Comparison of ENCODE assay signal across 8 cellular contexts in genomic region chr7:95687759-95688343, GRCh38.
DNase-seq lines count a peak whose midpoint lies in the region; ATAC-seq and TF ChIP-seq lines count a peak whose summit lies in the region.

No MANE protein-coding gene starts in this region.

- H3K4me3 Mint-ChIP-seq in endothelial cell (ENCODE audit: unreplicated experiment) (no peak overlapping the region), neural progenitor cell (no peak overlapping the region)

- DNase-seq in D341Med (ENCODE audit: low spot score): peak; percentile 37
- DNase-seq in HFF-Myc (ENCODE audit: extremely low read depth, low read depth): no peak
- DNase-seq in NOMO-1 treated with dmso at 0.1 percent for 144 hours (lab: John Stamatoyannopoulos, UW; ENCODE audit: unreplicated experiment): peak; percentile 15
- peak; percentile 40 for DNase-seq in endothelial cell (ENCODE audit: low spot score)
- peak; percentile 57 for DNase-seq in neural progenitor cell (ENCODE audit: low spot score)
- DNase-seq in activated CD4-positive, CD25-positive, alpha-beta regulatory T cell treated with anti-CD3 and anti-CD28 coated beads, Interleukin-2, amount 50 U/mL, for 72 hours: no peak
- DNase-seq in activated CD4-positive, alpha-beta T cell treated with anti-CD3 and anti-CD28 coated beads for 48 hours: no peak

- no peak overlapping the region for H3K9ac ChIP-seq in neural progenitor cell

- peak overlapping the region; percentile 90 for H2AFZ ChIP-seq in neural progenitor cell (replicated peaks)

- H3K4me1 Mint-ChIP-seq in endothelial cell (ENCODE audit: unreplicated experiment) (peaks cover 6% of the 10 kb centered on the region), neural progenitor cell (peaks cover 16% of the 10 kb centered on the region)

- no peaks in the 10 kb centered on the region for H3K79me2 ChIP-seq in neural progenitor cell (ENCODE audit: low read depth)

- H3K36me3 Mint-ChIP-seq in endothelial cell (ENCODE audit: low read depth, unreplicated experiment) (no peaks in the 10 kb centered on the region), neural progenitor cell (no peaks in the 10 kb centered on the region)

- H3K4me1 ChIP-seq in neural progenitor cell: peaks cover 3% of the 10 kb centered on the region

- no peaks in the 10 kb centered on the region for H3K9me3 ChIP-seq in neural progenitor cell (ENCODE audit: low read depth)

- H3K27me3 ChIP-seq in neural progenitor cell: no peaks in the 10 kb centered on the region

- H3K27me3 Mint-ChIP-seq in endothelial cell (ENCODE audit: unreplicated experiment) (no peaks in the 10 kb centered on the region), neural progenitor cell (ENCODE audit: insufficient read depth, low read depth) (peaks cover 2% of the 10 kb centered on the region)

- no peak for ATAC-seq in GM21390 (IDR thresholded peaks at IDR 0.05; ENCODE audit: unreplicated experiment)

- H3K9me3 Mint-ChIP-seq in endothelial cell (ENCODE audit: unreplicated experiment): no peaks in the 10 kb centered on the region
- no peaks in the 10 kb centered on the region for H3K9me3 Mint-ChIP-seq in neural progenitor cell

- H3K36me3 ChIP-seq in neural progenitor cell: no peaks in the 10 kb centered on the region

- H3K4me2 ChIP-seq in neural progenitor cell: no peak overlapping the region

- no peaks in the 10 kb centered on the region for H4K20me1 ChIP-seq in neural progenitor cell (ENCODE audit: low read depth)

- no peak overlapping the region for H3K27ac ChIP-seq in neural progenitor cell

- H3K27ac Mint-ChIP-seq in endothelial cell (ENCODE audit: unreplicated experiment) (no peak overlapping the region), neural progenitor cell (no peak overlapping the region)

- H3F3A ChIP-seq in neural progenitor cell (ENCODE audit: low read depth): no peaks in the 10 kb centered on the region

- peak; percentile 22 for TF ChIP-seq CTCF in HFF-Myc (IDR thresholded peaks at IDR 0.05; ENCODE audit: low read depth, low read length, missing control alignments)
- TF ChIP-seq CTCF in endothelial cell (IDR thresholded peaks at IDR 0.05; ENCODE audit: unreplicated experiment): peak; percentile 37
- TF ChIP-seq CTCF in neural progenitor cell (IDR thresholded peaks at IDR 0.05): peak; percentile 66

- no peak overlapping the region for H3K4me3 ChIP-seq in HFF-Myc (replicated peaks; ENCODE audit: low read depth, low read length)
- no peak overlapping the region for H3K4me3 ChIP-seq in neural progenitor cell

Comparison
In these comparisons a context has a peak if more than half of its experiments do, and no peak if none do; other contexts are left out.
1. DNase-seq: peak in D341Med (single experiment), NOMO-1 treated with dmso at 0.1 percent for 144 hours (single experiment), endothelial cell (single experiment) and neural progenitor cell (single experiment); none in HFF-Myc (single experiment), activated CD4-positive, CD25-positive, alpha-beta regulatory T cell treated with anti-CD3 and anti-CD28 coated beads, Interleukin-2, amount 50 U/mL, for 72 hours (single experiment) and activated CD4-positive, alpha-beta T cell treated with anti-CD3 and anti-CD28 coated beads for 48 hours (single experiment).
2. Peak in every context shown above with its lines, with median percentiles within 50 percentile points of each other: CTCF ChIP-seq.